8 cellular contexts compared by ENCODE assay signal in the genomic region with DNA sequence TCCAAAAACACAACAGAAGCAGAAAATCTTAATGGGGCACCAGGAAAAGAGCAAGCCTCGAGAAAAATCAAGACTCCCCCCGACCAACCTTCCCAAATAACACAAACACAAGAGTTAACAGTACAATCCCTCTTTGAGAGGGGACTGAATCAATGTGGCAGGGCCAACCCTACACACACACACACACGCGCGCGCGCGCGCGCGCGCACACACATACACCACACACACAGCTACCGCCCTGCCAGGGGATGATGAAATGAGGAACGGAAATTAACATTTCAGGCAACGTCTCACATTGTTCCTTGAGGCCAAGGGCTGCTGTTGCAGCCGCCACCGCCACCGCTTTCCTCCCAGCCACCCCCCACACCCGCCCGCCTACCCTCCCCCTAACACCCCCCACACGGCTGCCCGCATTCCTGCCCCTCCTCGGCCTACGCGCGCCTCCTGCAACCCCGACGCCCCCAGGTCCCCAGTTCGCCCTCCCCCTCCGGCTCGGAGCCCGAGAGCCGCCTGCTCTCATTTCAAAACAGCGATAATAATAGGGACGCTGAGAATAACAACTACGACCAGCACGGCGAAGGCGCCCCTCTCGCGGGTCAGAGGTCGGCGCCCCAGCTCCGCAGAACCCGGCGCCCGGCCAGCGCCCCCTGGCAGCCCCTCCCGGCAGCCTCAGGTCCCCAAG. TPM values are rescaled to one million over a fixed set of nuclear protein-coding genes. Genes with fewer than 3 reads are reported as not detected.
A peak's percentile ranks its signal among the peaks of the same experiment; 100 is the strongest.
DNase-seq lines count a peak whose midpoint lies in the region; ATAC-seq and TF ChIP-seq lines count a peak whose summit lies in the region.

No MANE protein-coding gene starts in this region.

- peak overlapping the region; percentile 98 for H3K4me3 ChIP-seq in ovary
- peak overlapping the region; percentile 97 for H3K4me3 ChIP-seq in thymus (ENCODE audit: low read length)

- peaks cover 5% of the 10 kb centered on the region for H3K27me3 Mint-ChIP-seq in activated naive CD8-positive, alpha-beta T cell treated with anti-CD3 and anti-CD28 coated beads for 36 hours

- WGBS in ovary, 3 donors = 0 to 1% (median 1%) methylated on average over 40 to 49 of the region's 49 CpGs
- under 1% methylated on average over 49 of the region's 49 CpGs for WGBS in thymus

- peaks cover 57% of the 10 kb centered on the region for H3K4me1 Mint-ChIP-seq in activated naive CD8-positive, alpha-beta T cell treated with anti-CD3 and anti-CD28 coated beads for 36 hours

- H3K4me1 ChIP-seq in ovary (ENCODE audit: insufficient read depth) (peaks cover 23% of the 10 kb centered on the region), thymus (ENCODE audit: control insufficient read depth, insufficient read depth, low read length) (peaks cover 37% of the 10 kb centered on the region)

- intact Hi-C loops in Right ventricle myocardium inferior (cut with DNase I) = loop anchor here (5.0 kb wide), 1 partner anchor 42 kb away; no protein-coding TSS in a partner anchor
- intact Hi-C loops in ovary (cut with DNase I) = loop anchor here in 1 of 4 donors (10.0 kb wide), 1 partner anchor 244 kb away; no protein-coding TSS in a partner anchor

- ATAC-seq in Right ventricle myocardium inferior = peak; percentile 52

- DNase-seq in NCI-H1417 (lab: John Stamatoyannopoulos, UW) = peak; percentile 14 to 81 (median 65)
- DNase-seq in NCI-H1417 treated with DMSO at 0.1 percent for 48 hours (lab: John Stamatoyannopoulos, UW) = no peak
- DNase-seq in KG1 (lab: John Stamatoyannopoulos, UW) = peak; percentile 86
- peak; percentile 84 for DNase-seq in SKM-1 (lab: John Stamatoyannopoulos, UW; ENCODE audit: unreplicated experiment)
- peak; percentile 84 for DNase-seq in activated naive CD8-positive, alpha-beta T cell treated with anti-CD3 and anti-CD28 coated beads for 36 hours
- peak; percentile 92 for DNase-seq in Right ventricle myocardium inferior (ENCODE audit: missing footprints)
- DNase-seq in ovary = peak; percentile 81 to 91 (median 86)

- no peaks in the 10 kb centered on the region for H3K36me3 ChIP-seq in ovary
- H3K36me3 ChIP-seq in thymus (ENCODE audit: control insufficient read depth, insufficient read depth) = peaks cover 10% of the 10 kb centered on the region

- TF ChIP-seq CTCF in ovary (IDR thresholded peaks at IDR 0.05) = peak in 2 of 3 donors; percentile 8 to 18

- TF ChIP-seq POLR2A in ovary (IDR thresholded peaks at IDR 0.05) = no peak

- H3K36me3 Mint-ChIP-seq in activated naive CD8-positive, alpha-beta T cell treated with anti-CD3 and anti-CD28 coated beads for 36 hours = peaks cover 39% of the 10 kb centered on the region

- H3K9me3 Mint-ChIP-seq in activated naive CD8-positive, alpha-beta T cell treated with anti-CD3 and anti-CD28 coated beads for 36 hours = no peaks in the 10 kb centered on the region

- H3K9me3 ChIP-seq in ovary = no peaks in the 10 kb centered on the region
- no peaks in the 10 kb centered on the region for H3K9me3 ChIP-seq in thymus (ENCODE audit: control insufficient read depth)

- H3K27me3 ChIP-seq in ovary (no peaks in the 10 kb centered on the region), thymus (ENCODE audit: control insufficient read depth, insufficient read depth) (no peaks in the 10 kb centered on the region)

- TF ChIP-seq EP300 in ovary (IDR thresholded peaks at IDR 0.05) = no peak

- peak overlapping the region; percentile 98 for H3K27ac Mint-ChIP-seq in activated naive CD8-positive, alpha-beta T cell treated with anti-CD3 and anti-CD28 coated beads for 36 hours

- peak overlapping the region; percentile 95 for H3K4me3 Mint-ChIP-seq in activated naive CD8-positive, alpha-beta T cell treated with anti-CD3 and anti-CD28 coated beads for 36 hours

- peak overlapping the region; percentile 97 to 100 for H3K27ac ChIP-seq in ovary
- H3K27ac ChIP-seq in thymus (ENCODE audit: low read depth) = peak overlapping the region; percentile 98

RNA-seq across cellular contexts. Expression of gene ANKRD11, which starts 1.2 kb away (rescaled TPM):
- total RNA-seq in activated naive CD8-positive, alpha-beta T cell treated with anti-CD3 and anti-CD28 coated beads for 36 hours = 100 to 1,000 TPM; 129 to 142 TPM
- total RNA-seq in Right ventricle myocardium inferior = 64.9 TPM
- 100 to 1,000 TPM in 5 of 7 donors, 10 to 100 TPM in 2; 56.1 to 188 (median 123) TPM for total RNA-seq in ovary
- polyA plus RNA-seq in ovary = 10 to 100 TPM; 52.1 to 68.5 TPM
- 79.5 TPM for polyA plus RNA-seq in thymus

RNA-seq across cellular contexts. Expression of gene SPG7, which starts 19.0 kb away (rescaled TPM):
- 10 to 100 TPM; 63.1 to 76.7 TPM for total RNA-seq in activated naive CD8-positive, alpha-beta T cell treated with anti-CD3 and anti-CD28 coated beads for 36 hours
- total RNA-seq in Right ventricle myocardium inferior (96.1 TPM), ovary (100 to 1,000 TPM in 3 of 7 donors, 10 to 100 TPM in 4; 73.5 to 145 (median 96.0) TPM)
- polyA plus RNA-seq in ovary (10 to 100 TPM; 48.9 to 76.7 TPM), thymus (164 TPM)
